20 cellular contexts compared by ENCODE assay signal in genomic region chr10:116241025-116241424, GRCh38. TPM values are rescaled to one million over a fixed set of nuclear protein-coding genes. Genes with fewer than 3 reads are reported as not detected.
DNase-seq lines count a peak whose midpoint lies in the region; ATAC-seq lines count a peak whose summit lies in the region.
"Had no signal": no experiment of that assay in that cellular context is flagged by ENCODE, and none has a peak within 500 bp of the region (broad histone marks: within the 10 kb centered on the region; RNA-seq: fewer than 3 reads in every experiment).

No MANE protein-coding gene starts in this region.

- no peak overlapping the region for H3K27ac ChIP-seq in aorta (ENCODE audit: low read depth in 1 of 2, low read length in 2 of 2)
- H3K27ac ChIP-seq: 22Rv1, HL-60 had no signal

- H3K4me3 ChIP-seq in adipocyte (ENCODE audit: low read length) (peak overlapping the region; percentile 7), aorta (ENCODE audit: low read length in 2 of 2) (no peak overlapping the region)

- H3K27me3 ChIP-seq in adipocyte (replicated peaks; ENCODE audit: control insufficient read depth, insufficient read depth, low read length): no peaks in the 10 kb centered on the region
- H3K27me3 ChIP-seq in aorta (ENCODE audit: control insufficient read depth in 1 of 2, insufficient read depth in 2 of 2, low read length in 1 of 2): no peaks in the 10 kb centered on the region
- H3K27me3 ChIP-seq: BE2C had no signal

- 5 to 7% methylated on average over 7 of the region's 7 CpGs for WGBS in aorta, 2 donors

- H3K9me3 ChIP-seq in adipocyte (ENCODE audit: control insufficient read depth, low read length) (no peaks in the 10 kb centered on the region), aorta (ENCODE audit: control insufficient read depth, low read length) (no peaks in the 10 kb centered on the region)
- H3K9me3 ChIP-seq: BE2C, Caco-2 had no signal

- ATAC-seq in Right ventricle myocardium inferior: peak; percentile 81
- ATAC-seq in aorta (ENCODE audit: low FRiP score): peak; percentile 63
- ATAC-seq in GM21360 (IDR thresholded peaks at IDR 0.05; ENCODE audit: unreplicated experiment): no peak
- ATAC-seq: HCT116 had no signal

- no peak overlapping the region for H3K9ac ChIP-seq in adipocyte (ENCODE audit: low read length)

- DNase-seq in Right ventricle myocardium inferior (ENCODE audit: missing footprints): no peak
- no peak for DNase-seq in cardiac septum (ENCODE audit: low spot score)
- DNase-seq in adipocyte (ENCODE audit: low read depth): no peak
- DNase-seq in inferior parietal cortex (ENCODE audit: extremely low spot score): peak; percentile 7
- DNase-seq in aorta: no peak
- no peak for DNase-seq in A172 (ENCODE audit: low spot score)
- DNase-seq: BE2C; C1 segment of cervical spinal cord; Caco-2; CD4-positive, CD25-positive, alpha-beta regulatory T cell; CD8-positive, alpha-beta memory T cell; GOT3; H7; HFFc6 had no signal

- H3K4me1 ChIP-seq in adipocyte (ENCODE audit: control insufficient read depth, insufficient read depth, low read length): peaks cover 8% of the 10 kb centered on the region
- peaks cover 0 to 5% of the 10 kb centered on the region in 2 donors for H3K4me1 ChIP-seq in aorta (ENCODE audit: control insufficient read depth in 1 of 2, insufficient read depth in 2 of 2, low read length in 2 of 2)
- H3K4me1 ChIP-seq: BE2C, Caco-2 had no signal

- intact Hi-C loops in Right ventricle myocardium inferior (cut with DNase I): no loop called here
- intact Hi-C loops in cardiac septum (cut with DNase I): no loop called here
- intact Hi-C loops in aorta (cut with DNase I): no loop called here

- H3K36me3 ChIP-seq in adipocyte (ENCODE audit: control insufficient read depth, insufficient read depth, low read length, severe bottlenecking) (no peaks in the 10 kb centered on the region), aorta (ENCODE audit: control insufficient read depth in 1 of 2, insufficient read depth in 2 of 2, low read length in 1 of 2) (no peaks in the 10 kb centered on the region)
- H3K36me3 ChIP-seq: BE2C had no signal

RNA-seq across cellular contexts. Expression of gene GFRA1, which starts 32.0 kb away (rescaled TPM):
- total RNA-seq in Right ventricle myocardium inferior (7.3 TPM), cardiac septum (0.59 TPM), aorta (10 to 100 TPM; 10.3 to 27.1 TPM)
- under 1 TPM; under 0.01 to 0.15 TPM for polyA plus RNA-seq in aorta
- 21.3 and 38.0 TPM in 2 replicates for total RNA-seq in A172 (2014; rRNA removed; shearing (Covaris generic))
- total RNA-seq: A673; Caco-2; CD4-positive, CD25-positive, alpha-beta regulatory T cell; CD8-positive, alpha-beta memory T cell had no signal
- polyA plus RNA-seq: CD4-positive, CD25-positive, alpha-beta regulatory T cell; CD8-positive, alpha-beta memory T cell; IgD-negative memory B cell had no signal
